ENCODE assay signal across 20 cellular contexts in genomic region chr5:125377151-125377550, GRCh38.
"Had no signal": no experiment of that assay in that cellular context is flagged by ENCODE, and none has a peak within 500 bp of the region (broad histone marks: within the 10 kb centered on the region; RNA-seq: fewer than 3 reads in every experiment).

No MANE protein-coding gene starts in this region.

- H3K4me1 ChIP-seq: left lung, right lobe of liver, tibial nerve, vagina had no signal

- H3K9me3 Mint-ChIP-seq: activated naive CD8-positive, alpha-beta T cell treated with anti-CD3 and anti-CD28 coated beads for 36 hours; stimulated activated naive CD8-positive, alpha-beta T cell treated with anti-CD3 and anti-CD28 coated beads, Interleukin-15, Interleukin-2, amounts not matched to agents 100 ng/mL and 50 ng/mL, for 24 hours had no signal

- H3K27ac Mint-ChIP-seq: activated naive CD8-positive, alpha-beta T cell treated with anti-CD3 and anti-CD28 coated beads for 36 hours; activated T-helper 17 cell treated with anti-CD3 and anti-CD28 coated beads, Interleukin-2, amount 50 U/mL, for 72 hours; effector memory CD8-positive, alpha-beta T cell; stimulated activated naive CD8-positive, alpha-beta T cell treated with anti-CD3 and anti-CD28 coated beads, Interleukin-15, Interleukin-2, amounts not matched to agents 100 ng/mL and 50 ng/mL, for 24 hours had no signal

- H3K4me3 Mint-ChIP-seq: activated naive CD8-positive, alpha-beta T cell treated with anti-CD3 and anti-CD28 coated beads for 36 hours; activated T-helper 17 cell treated with anti-CD3 and anti-CD28 coated beads, Interleukin-2, amount 50 U/mL, for 72 hours; effector memory CD8-positive, alpha-beta T cell; stimulated activated naive CD8-positive, alpha-beta T cell treated with anti-CD3 and anti-CD28 coated beads, Interleukin-15, Interleukin-2, amounts not matched to agents 100 ng/mL and 50 ng/mL, for 24 hours had no signal

- H3K36me3 Mint-ChIP-seq: activated naive CD8-positive, alpha-beta T cell treated with anti-CD3 and anti-CD28 coated beads for 36 hours had no signal

- H3K4me1 Mint-ChIP-seq: activated naive CD8-positive, alpha-beta T cell treated with anti-CD3 and anti-CD28 coated beads for 36 hours; activated T-helper 17 cell treated with anti-CD3 and anti-CD28 coated beads, Interleukin-2, amount 50 U/mL, for 72 hours had no signal

- H3K9me3 ChIP-seq: left lung, ovary, right lobe of liver, tibial nerve, vagina had no signal

- H3K27ac ChIP-seq: left lung, ovary, right lobe of liver, tibial nerve, vagina, VCaP had no signal

- H3K27me3 ChIP-seq: left lung, ovary, right lobe of liver, tibial nerve, vagina had no signal

- DNase-seq: activated CD4-positive, alpha-beta T cell treated with anti-CD3 and anti-CD28 coated beads, Interleukin-2, amount 50 U/mL, for 4 hours; activated naive CD4-positive, alpha-beta T cell; activated naive CD8-positive, alpha-beta T cell treated with anti-CD3 and anti-CD28 coated beads for 36 hours; activated T-cell treated with anti-CD3 and anti-CD28 coated beads, Interleukin-2, amount 50 U/mL, for 1 hour; amniotic stem cell; effector memory CD8-positive, alpha-beta T cell; head of caudate nucleus; left lung; midbrain; ovary; right lobe of liver; small intestine; stimulated activated CD4-positive, alpha-beta T cell treated with anti-CD3 and anti-CD28 coated beads, Interleukin-15, amount 100 ng/mL, for 24 hours; stimulated activated CD4-positive, alpha-beta T cell treated with anti-CD3 and anti-CD28 coated beads, Interleukin-2, amount 100 ng/mL, for 48 hours; T-helper 2 cell had no signal

- H3K36me3 ChIP-seq: left lung, ovary, right lobe of liver, tibial nerve, vagina had no signal

- H3K27me3 Mint-ChIP-seq: activated naive CD8-positive, alpha-beta T cell treated with anti-CD3 and anti-CD28 coated beads for 36 hours; activated T-helper 17 cell treated with anti-CD3 and anti-CD28 coated beads, Interleukin-2, amount 50 U/mL, for 72 hours; effector memory CD8-positive, alpha-beta T cell; stimulated activated naive CD8-positive, alpha-beta T cell treated with anti-CD3 and anti-CD28 coated beads, Interleukin-15, Interleukin-2, amounts not matched to agents 100 ng/mL and 50 ng/mL, for 24 hours had no signal

- H3K4me3 ChIP-seq: left lung, ovary, right lobe of liver, tibial nerve, vagina had no signal
